ENCODE assay signal across 8 cellular contexts in the genomic region with DNA sequence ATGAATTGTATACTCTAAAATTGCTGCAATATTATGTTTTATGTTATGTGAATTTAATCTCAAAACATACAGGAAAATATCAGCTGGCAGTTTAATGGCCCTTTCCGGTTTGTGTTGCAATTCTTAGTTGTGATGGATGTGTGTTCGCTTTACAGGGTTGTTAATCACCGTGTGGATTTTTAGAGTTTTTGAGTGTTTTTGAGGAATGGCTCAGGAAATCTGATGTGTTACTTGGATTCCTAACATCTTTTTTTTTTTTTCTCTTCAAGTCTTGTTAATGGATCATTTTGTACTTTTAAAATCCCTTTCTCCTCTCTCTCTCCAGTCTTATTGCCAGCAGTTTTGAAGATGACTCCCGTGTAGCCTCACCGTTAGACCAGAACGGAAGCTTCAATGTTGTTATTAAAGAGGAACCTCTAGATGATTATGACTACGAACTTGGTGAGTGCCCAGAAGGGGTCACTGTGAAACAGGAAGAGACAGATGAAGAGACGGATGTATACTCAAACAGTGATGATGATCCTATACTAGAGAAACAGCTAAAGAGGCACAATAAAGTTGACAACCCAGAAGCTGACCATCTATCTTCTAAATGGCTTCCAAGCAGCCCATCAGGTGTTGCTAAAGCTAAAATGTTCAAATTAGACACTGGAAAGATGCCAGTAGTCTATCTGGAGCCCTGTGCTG. TPM values are rescaled to one million over a fixed set of nuclear protein-coding genes. Genes with fewer than 3 reads are reported as not detected.
DNase-seq lines count a peak whose midpoint lies in the region; ATAC-seq and TF ChIP-seq lines count a peak whose summit lies in the region.

No MANE protein-coding gene starts in this region.

- H3K27ac Mint-ChIP-seq in activated naive CD8-positive, alpha-beta T cell treated with anti-CD3 and anti-CD28 coated beads, Interleukin-2, amount 50 U/mL, for 24 hours, result peak overlapping the region; percentile 46
- H3K27ac Mint-ChIP-seq in type B pancreatic cell, result no peak overlapping the region

- H3K36me3 Mint-ChIP-seq in activated naive CD8-positive, alpha-beta T cell treated with anti-CD3 and anti-CD28 coated beads, Interleukin-2, amount 50 U/mL, for 24 hours (ENCODE audit: low read depth), result peaks cover 20% of the 10 kb centered on the region
- peaks cover 18% of the 10 kb centered on the region for H3K36me3 Mint-ChIP-seq in type B pancreatic cell

- peak; percentile 74 for ATAC-seq in GM18519 (IDR thresholded peaks at IDR 0.05; ENCODE audit: low FRiP score, unreplicated experiment)
- ATAC-seq in HG02981 (IDR thresholded peaks at IDR 0.05; ENCODE audit: unreplicated experiment), result peak; percentile 87
- peak; percentile 96 for ATAC-seq in activated naive CD8-positive, alpha-beta T cell treated with anti-CD3 and anti-CD28 coated beads, Interleukin-2, amount 50 U/mL, for 24 hours

- H3K9me3 Mint-ChIP-seq in activated naive CD8-positive, alpha-beta T cell treated with anti-CD3 and anti-CD28 coated beads, Interleukin-2, amount 50 U/mL, for 24 hours, result no peaks in the 10 kb centered on the region
- H3K9me3 Mint-ChIP-seq in type B pancreatic cell, result no peaks in the 10 kb centered on the region

- H3K4me3 Mint-ChIP-seq in activated naive CD8-positive, alpha-beta T cell treated with anti-CD3 and anti-CD28 coated beads, Interleukin-2, amount 50 U/mL, for 24 hours, result peak overlapping the region; percentile 41
- no peak overlapping the region for H3K4me3 Mint-ChIP-seq in type B pancreatic cell

- peak; percentile 41 for TF ChIP-seq CTCF in type B pancreatic cell (conservative IDR thresholded peaks at IDR 0.05)

- H3K4me1 Mint-ChIP-seq in activated naive CD8-positive, alpha-beta T cell treated with anti-CD3 and anti-CD28 coated beads, Interleukin-2, amount 50 U/mL, for 24 hours, result peaks cover 48% of the 10 kb centered on the region
- peaks cover 12% of the 10 kb centered on the region for H3K4me1 Mint-ChIP-seq in type B pancreatic cell (ENCODE audit: unreplicated experiment)

- DNase-seq in AML-193 (lab: John Stamatoyannopoulos, UW) (peak; percentile 95), RKO (ENCODE audit: low spot score) (peak; percentile 79), kidney tubule cell (ENCODE audit: low spot score) (peak; percentile 7), type B pancreatic cell (ENCODE audit: extremely low spot score, unreplicated experiment) (no peak), NCI-H1436 treated with DMSO at 0.1 percent for 48 hours (lab: John Stamatoyannopoulos, UW) (no peak)
- DNase-seq in activated naive CD8-positive, alpha-beta T cell treated with anti-CD3 and anti-CD28 coated beads, Interleukin-2, amount 50 U/mL, for 24 hours, result peak; percentile 29

- H3K27me3 Mint-ChIP-seq in activated naive CD8-positive, alpha-beta T cell treated with anti-CD3 and anti-CD28 coated beads, Interleukin-2, amount 50 U/mL, for 24 hours, result no peaks in the 10 kb centered on the region
- no peaks in the 10 kb centered on the region for H3K27me3 Mint-ChIP-seq in type B pancreatic cell

RNA-seq across cellular contexts. Expression of a gene that starts 35.7 kb away (rescaled TPM):
- total RNA-seq in type B pancreatic cell (ENCODE audit: low replicate concordance), result 45.4 and 54.9 TPM in 2 replicates

Comparison
In these comparisons a context has a peak if more than half of its experiments do, and no peak if none do; other contexts are left out.
1. DNase-seq: peak in AML-193 (2 of 2), RKO (single experiment), activated naive CD8-positive, alpha-beta T cell treated with anti-CD3 and anti-CD28 coated beads, Interleukin-2, amount 50 U/mL, for 24 hours (single experiment) and kidney tubule cell (single experiment); none in type B pancreatic cell (single experiment) and NCI-H1436 treated with DMSO at 0.1 percent for 48 hours (single experiment).
2. Peak in every context shown above with its lines, with median percentiles within 50 percentile points of each other: ATAC-seq.